Comparison of ENCODE assay signal across 1 cellular context in the genomic region with DNA sequence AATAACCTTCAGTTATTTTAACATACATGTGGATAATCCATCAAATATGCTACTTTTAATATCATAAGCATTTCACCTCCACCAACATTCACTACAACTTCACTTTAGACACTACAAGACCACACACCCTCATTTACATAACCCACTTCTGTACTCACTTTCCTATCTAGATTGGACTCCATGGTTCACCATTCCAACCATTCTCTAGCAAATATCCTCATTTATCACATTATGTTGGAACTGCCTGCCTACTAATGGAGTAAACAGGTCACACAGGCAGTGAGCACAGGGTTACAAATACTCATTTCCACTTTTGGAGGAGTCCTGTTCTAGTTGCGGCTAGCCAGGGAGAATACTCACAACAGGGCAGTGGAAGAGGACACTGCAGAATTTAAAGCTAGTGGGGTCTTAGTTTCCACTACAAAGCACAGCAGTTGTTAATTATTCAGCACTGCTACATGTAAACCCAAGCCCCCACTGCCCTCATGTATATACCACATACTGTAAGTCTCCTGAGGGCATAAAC.
TF ChIP-seq lines count a peak whose summit lies in the region.

No MANE protein-coding gene starts in this region.

TF ChIP-seq in WTC11, 78 proteins besides CTCF, POLR2A, EP300 and RAD21 (continued from another document):
- TF ChIP-seq, protein P1, sequence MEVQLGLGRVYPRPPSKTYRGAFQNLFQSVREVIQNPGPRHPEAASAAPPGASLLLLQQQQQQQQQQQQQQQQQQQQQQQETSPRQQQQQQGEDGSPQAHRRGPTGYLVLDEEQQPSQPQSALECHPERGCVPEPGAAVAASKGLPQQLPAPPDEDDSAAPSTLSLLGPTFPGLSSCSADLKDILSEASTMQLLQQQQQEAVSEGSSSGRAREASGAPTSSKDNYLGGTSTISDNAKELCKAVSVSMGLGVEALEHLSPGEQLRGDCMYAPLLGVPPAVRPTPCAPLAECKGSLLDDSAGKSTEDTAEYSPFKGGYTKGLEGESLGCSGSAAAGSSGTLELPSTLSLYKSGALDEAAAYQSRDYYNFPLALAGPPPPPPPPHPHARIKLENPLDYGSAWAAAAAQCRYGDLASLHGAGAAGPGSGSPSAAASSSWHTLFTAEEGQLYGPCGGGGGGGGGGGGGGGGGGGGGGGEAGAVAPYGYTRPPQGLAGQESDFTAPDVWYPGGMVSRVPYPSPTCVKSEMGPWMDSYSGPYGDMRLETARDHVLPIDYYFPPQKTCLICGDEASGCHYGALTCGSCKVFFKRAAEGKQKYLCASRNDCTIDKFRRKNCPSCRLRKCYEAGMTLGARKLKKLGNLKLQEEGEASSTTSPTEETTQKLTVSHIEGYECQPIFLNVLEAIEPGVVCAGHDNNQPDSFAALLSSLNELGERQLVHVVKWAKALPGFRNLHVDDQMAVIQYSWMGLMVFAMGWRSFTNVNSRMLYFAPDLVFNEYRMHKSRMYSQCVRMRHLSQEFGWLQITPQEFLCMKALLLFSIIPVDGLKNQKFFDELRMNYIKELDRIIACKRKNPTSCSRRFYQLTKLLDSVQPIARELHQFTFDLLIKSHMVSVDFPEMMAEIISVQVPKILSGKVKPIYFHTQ (CRISPR knock-in tag; IDR thresholded peaks at IDR 0.05), result no peak
- TF ChIP-seq, protein P2, sequence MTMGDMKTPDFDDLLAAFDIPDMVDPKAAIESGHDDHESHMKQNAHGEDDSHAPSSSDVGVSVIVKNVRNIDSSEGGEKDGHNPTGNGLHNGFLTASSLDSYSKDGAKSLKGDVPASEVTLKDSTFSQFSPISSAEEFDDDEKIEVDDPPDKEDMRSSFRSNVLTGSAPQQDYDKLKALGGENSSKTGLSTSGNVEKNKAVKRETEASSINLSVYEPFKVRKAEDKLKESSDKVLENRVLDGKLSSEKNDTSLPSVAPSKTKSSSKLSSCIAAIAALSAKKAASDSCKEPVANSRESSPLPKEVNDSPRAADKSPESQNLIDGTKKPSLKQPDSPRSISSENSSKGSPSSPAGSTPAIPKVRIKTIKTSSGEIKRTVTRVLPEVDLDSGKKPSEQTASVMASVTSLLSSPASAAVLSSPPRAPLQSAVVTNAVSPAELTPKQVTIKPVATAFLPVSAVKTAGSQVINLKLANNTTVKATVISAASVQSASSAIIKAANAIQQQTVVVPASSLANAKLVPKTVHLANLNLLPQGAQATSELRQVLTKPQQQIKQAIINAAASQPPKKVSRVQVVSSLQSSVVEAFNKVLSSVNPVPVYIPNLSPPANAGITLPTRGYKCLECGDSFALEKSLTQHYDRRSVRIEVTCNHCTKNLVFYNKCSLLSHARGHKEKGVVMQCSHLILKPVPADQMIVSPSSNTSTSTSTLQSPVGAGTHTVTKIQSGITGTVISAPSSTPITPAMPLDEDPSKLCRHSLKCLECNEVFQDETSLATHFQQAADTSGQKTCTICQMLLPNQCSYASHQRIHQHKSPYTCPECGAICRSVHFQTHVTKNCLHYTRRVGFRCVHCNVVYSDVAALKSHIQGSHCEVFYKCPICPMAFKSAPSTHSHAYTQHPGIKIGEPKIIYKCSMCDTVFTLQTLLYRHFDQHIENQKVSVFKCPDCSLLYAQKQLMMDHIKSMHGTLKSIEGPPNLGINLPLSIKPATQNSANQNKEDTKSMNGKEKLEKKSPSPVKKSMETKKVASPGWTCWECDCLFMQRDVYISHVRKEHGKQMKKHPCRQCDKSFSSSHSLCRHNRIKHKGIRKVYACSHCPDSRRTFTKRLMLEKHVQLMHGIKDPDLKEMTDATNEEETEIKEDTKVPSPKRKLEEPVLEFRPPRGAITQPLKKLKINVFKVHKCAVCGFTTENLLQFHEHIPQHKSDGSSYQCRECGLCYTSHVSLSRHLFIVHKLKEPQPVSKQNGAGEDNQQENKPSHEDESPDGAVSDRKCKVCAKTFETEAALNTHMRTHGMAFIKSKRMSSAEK (CRISPR knock-in tag; IDR thresholded peaks at IDR 0.05; ENCODE audit: borderline replicate concordance), result no peak
- no peak for TF ChIP-seq SMAD4 (CRISPR knock-in tag; IDR thresholded peaks at IDR 0.05)
- no peak for TF ChIP-seq SP1 (CRISPR knock-in tag; conservative IDR thresholded peaks at IDR 0.05)
- no peak for TF ChIP-seq GTF2I (CRISPR knock-in tag; conservative IDR thresholded peaks at IDR 0.05)
- no peak for TF ChIP-seq ZNF232 (CRISPR knock-in tag; IDR thresholded peaks at IDR 0.05)
- TF ChIP-seq, protein P3, sequence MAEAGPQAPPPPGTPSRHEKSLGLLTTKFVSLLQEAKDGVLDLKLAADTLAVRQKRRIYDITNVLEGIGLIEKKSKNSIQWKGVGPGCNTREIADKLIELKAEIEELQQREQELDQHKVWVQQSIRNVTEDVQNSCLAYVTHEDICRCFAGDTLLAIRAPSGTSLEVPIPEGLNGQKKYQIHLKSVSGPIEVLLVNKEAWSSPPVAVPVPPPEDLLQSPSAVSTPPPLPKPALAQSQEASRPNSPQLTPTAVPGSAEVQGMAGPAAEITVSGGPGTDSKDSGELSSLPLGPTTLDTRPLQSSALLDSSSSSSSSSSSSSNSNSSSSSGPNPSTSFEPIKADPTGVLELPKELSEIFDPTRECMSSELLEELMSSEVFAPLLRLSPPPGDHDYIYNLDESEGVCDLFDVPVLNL (CRISPR knock-in tag; IDR thresholded peaks at IDR 0.05; ENCODE audit: borderline replicate concordance, low read depth), result no peak
- TF ChIP-seq RORB (CRISPR knock-in tag; IDR thresholded peaks at IDR 0.05), result no peak
- TF ChIP-seq, protein P4, sequence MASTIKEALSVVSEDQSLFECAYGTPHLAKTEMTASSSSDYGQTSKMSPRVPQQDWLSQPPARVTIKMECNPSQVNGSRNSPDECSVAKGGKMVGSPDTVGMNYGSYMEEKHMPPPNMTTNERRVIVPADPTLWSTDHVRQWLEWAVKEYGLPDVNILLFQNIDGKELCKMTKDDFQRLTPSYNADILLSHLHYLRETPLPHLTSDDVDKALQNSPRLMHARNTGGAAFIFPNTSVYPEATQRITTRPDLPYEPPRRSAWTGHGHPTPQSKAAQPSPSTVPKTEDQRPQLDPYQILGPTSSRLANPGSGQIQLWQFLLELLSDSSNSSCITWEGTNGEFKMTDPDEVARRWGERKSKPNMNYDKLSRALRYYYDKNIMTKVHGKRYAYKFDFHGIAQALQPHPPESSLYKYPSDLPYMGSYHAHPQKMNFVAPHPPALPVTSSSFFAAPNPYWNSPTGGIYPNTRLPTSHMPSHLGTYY (CRISPR knock-in tag; IDR thresholded peaks at IDR 0.05), result no peak
- TF ChIP-seq, protein P5, sequence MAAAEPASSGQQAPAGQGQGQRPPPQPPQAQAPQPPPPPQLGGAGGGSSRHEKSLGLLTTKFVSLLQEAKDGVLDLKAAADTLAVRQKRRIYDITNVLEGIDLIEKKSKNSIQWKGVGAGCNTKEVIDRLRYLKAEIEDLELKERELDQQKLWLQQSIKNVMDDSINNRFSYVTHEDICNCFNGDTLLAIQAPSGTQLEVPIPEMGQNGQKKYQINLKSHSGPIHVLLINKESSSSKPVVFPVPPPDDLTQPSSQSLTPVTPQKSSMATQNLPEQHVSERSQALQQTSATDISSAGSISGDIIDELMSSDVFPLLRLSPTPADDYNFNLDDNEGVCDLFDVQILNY (CRISPR knock-in tag; IDR thresholded peaks at IDR 0.05), result no peak
- TF ChIP-seq, protein P6, sequence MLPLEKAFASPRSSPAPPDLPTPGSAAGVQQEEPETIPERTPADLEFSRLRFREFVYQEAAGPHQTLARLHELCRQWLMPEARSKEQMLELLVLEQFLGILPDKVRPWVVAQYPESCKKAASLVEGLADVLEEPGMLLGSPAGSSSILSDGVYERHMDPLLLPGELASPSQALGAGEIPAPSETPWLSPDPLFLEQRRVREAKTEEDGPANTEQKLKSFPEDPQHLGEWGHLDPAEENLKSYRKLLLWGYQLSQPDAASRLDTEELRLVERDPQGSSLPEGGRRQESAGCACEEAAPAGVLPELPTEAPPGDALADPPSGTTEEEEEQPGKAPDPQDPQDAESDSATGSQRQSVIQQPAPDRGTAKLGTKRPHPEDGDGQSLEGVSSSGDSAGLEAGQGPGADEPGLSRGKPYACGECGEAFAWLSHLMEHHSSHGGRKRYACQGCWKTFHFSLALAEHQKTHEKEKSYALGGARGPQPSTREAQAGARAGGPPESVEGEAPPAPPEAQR (CRISPR knock-in tag; IDR thresholded peaks at IDR 0.05), result no peak
- TF ChIP-seq, protein P7, sequence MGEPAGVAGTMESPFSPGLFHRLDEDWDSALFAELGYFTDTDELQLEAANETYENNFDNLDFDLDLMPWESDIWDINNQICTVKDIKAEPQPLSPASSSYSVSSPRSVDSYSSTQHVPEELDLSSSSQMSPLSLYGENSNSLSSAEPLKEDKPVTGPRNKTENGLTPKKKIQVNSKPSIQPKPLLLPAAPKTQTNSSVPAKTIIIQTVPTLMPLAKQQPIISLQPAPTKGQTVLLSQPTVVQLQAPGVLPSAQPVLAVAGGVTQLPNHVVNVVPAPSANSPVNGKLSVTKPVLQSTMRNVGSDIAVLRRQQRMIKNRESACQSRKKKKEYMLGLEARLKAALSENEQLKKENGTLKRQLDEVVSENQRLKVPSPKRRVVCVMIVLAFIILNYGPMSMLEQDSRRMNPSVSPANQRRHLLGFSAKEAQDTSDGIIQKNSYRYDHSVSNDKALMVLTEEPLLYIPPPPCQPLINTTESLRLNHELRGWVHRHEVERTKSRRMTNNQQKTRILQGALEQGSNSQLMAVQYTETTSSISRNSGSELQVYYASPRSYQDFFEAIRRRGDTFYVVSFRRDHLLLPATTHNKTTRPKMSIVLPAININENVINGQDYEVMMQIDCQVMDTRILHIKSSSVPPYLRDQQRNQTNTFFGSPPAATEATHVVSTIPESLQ (CRISPR knock-in tag; IDR thresholded peaks at IDR 0.05), result no peak
